In genomic region chr18:62590799-62591640, GRCh38 we compare ENCODE assay signal across 17 cellular contexts.
A peak's percentile ranks its signal among the peaks of the same experiment; 100 is the strongest.
DNase-seq lines count a peak whose midpoint lies in the region; ATAC-seq, FAIRE-seq and TF ChIP-seq lines count a peak whose summit lies in the region.
"Had no signal": no experiment of that assay in that cellular context is flagged by ENCODE, and none has a peak within 500 bp of the region (broad histone marks: within the 10 kb centered on the region; RNA-seq: fewer than 3 reads in every experiment).

No MANE protein-coding gene starts in this region.

- peak; percentile 78 to 80 for ATAC-seq in gastrocnemius medialis
- ATAC-seq in HG02763 (IDR thresholded peaks at IDR 0.05; ENCODE audit: unreplicated experiment) = no peak
- ATAC-seq: CD8-positive, alpha-beta T cell; Panc1 had no signal

- H3K4me3 Mint-ChIP-seq in Caco-2 (ENCODE audit: unreplicated experiment) = no peak overlapping the region
- H3K4me3 Mint-ChIP-seq: CD8-positive, alpha-beta T cell had no signal

- no peak overlapping the region for H3K27ac Mint-ChIP-seq in Caco-2 (ENCODE audit: unreplicated experiment)
- H3K27ac Mint-ChIP-seq: CD8-positive, alpha-beta T cell had no signal

- peaks cover 3 to 6% of the 10 kb centered on the region in 2 experiments for H3K27me3 ChIP-seq in endothelial cell of umbilical vein (ENCODE audit: control insufficient read depth in 2 of 2, insufficient read depth in 2 of 2, low read length in 2 of 2)
- peaks cover 0 to 6% (median 2%) of the 10 kb centered on the region in 3 donors for H3K27me3 ChIP-seq in gastrocnemius medialis
- H3K27me3 ChIP-seq in Caco-2 (replicated peaks; ENCODE audit: control insufficient read depth, insufficient read depth, low read length) = no peaks in the 10 kb centered on the region
- H3K27me3 ChIP-seq: BE2C had no signal

- H3K9me3 ChIP-seq in endothelial cell of umbilical vein (replicated peaks; ENCODE audit: control insufficient read depth, insufficient read depth, low read length) = no peaks in the 10 kb centered on the region
- no peaks in the 10 kb centered on the region for H3K9me3 ChIP-seq in gastrocnemius medialis
- H3K9me3 ChIP-seq in Caco-2 = no peaks in the 10 kb centered on the region
- H3K9me3 ChIP-seq: BE2C had no signal

- in situ Hi-C loops in gastrocnemius medialis (cut with MboI; ENCODE audit: low sequenced_read_pairs in 4 of 4) = loop anchor here in 3 of 4 donors (25.0 kb wide), 2 partner anchors 396 to 404 kb away; partner anchors contain the start of genes PIGN (in 1 of the 3) and RELCH (in 1 of the 3)

- no peaks in the 10 kb centered on the region for H3K36me3 Mint-ChIP-seq in Caco-2 (ENCODE audit: insufficient read depth, unreplicated experiment)
- H3K36me3 Mint-ChIP-seq: CD8-positive, alpha-beta T cell had no signal

- CTCF ChIA-PET in endothelial cell of umbilical vein (lab: Charles Lee) (interaction anchor here (0.8 to 1.9 kb wide), 2 partner anchors 354 to 391 kb away, joined by 3 to 5 read pairs; no protein-coding TSS in a partner anchor), Caco-2 (lab: Charles Lee) (no interaction called here)

- peak; percentile 50 for DNase-seq in activated CD8-positive, alpha-beta memory T cell treated with anti-CD3 and anti-CD28 coated beads for 24 hours
- no peak for DNase-seq in activated CD8-positive, alpha-beta memory T cell treated with anti-CD3 and anti-CD28 coated beads, Interleukin-2, amount 50 U/mL, for 4 hours
- DNase-seq in D721Med (ENCODE audit: insufficient read length, low spot score) (no peak), endothelial cell of umbilical vein (ENCODE audit: low read depth, low spot score) (no peak), gastrocnemius medialis (no peak), Caco-2 (no peak)
- DNase-seq: BE2C; CD8-positive, alpha-beta T cell; KBM-7; NCI-H1417 treated with DMSO at 0.1 percent for 48 hours; NCI-H1930; NCI-H2171; NCI-H526 treated with DMSO at 0.1 percent for 48 hours had no signal

- intact Hi-C loops in endothelial cell of umbilical vein (cut with micrococcal nuclease) (loop anchor here (10.0 kb wide), 1 partner anchor 724 kb away; the partner anchor contains the start of gene BCL2), gastrocnemius medialis (cut with DNase I; ENCODE audit: low total_unique reads) (no loop called here), Caco-2 (cut with micrococcal nuclease; ENCODE audit: unreplicated experiment) (no loop called here)

- H3K4me1 Mint-ChIP-seq in Caco-2 (ENCODE audit: low read depth, unreplicated experiment) = no peaks in the 10 kb centered on the region

- H3K36me3 ChIP-seq in endothelial cell of umbilical vein (ENCODE audit: control insufficient read depth in 2 of 2, extremely low read depth in 1 of 2, insufficient read depth in 2 of 2, low read length in 2 of 2) (no peaks in the 10 kb centered on the region), gastrocnemius medialis (no peaks in the 10 kb centered on the region), Caco-2 (ENCODE audit: control insufficient read depth, insufficient read depth, low read length) (no peaks in the 10 kb centered on the region)
- H3K36me3 ChIP-seq: BE2C had no signal

- H3K4me3 ChIP-seq in endothelial cell of umbilical vein (replicated peaks in 1 of 3; ENCODE audit: insufficient read depth in 1 of 3, low read depth in 1 of 3, low read length in 3 of 3) (no peak overlapping the region), gastrocnemius medialis (no peak overlapping the region), Caco-2 (ENCODE audit: low read depth, low read length) (no peak overlapping the region)

- H4K20me1 ChIP-seq in endothelial cell of umbilical vein (replicated peaks; ENCODE audit: control insufficient read depth, extremely low read depth, insufficient read depth, low read length) = no peaks in the 10 kb centered on the region

- dilution Hi-C loops in endothelial cell of umbilical vein (cut with MboI; ENCODE audit: extremely low pct_ligation_motif_present, low sequenced_read_pairs) = no loop called here

- TSS peak; percentile 8 for BruUV-seq in endothelial cell of umbilical vein (replicated peaks; lab: Mats Ljungman, UMichigan)
- no TSS peak for BruUV-seq in Caco-2 (replicated peaks; lab: Mats Ljungman, UMichigan)

- TF ChIP-seq CTCF in D721Med (IDR thresholded peaks at IDR 0.05; ENCODE audit: insufficient read depth, missing control alignments) (no peak), endothelial cell of umbilical vein (IDR thresholded peaks at IDR 0.05; ENCODE audit: extremely low read depth in 1 of 2, insufficient read depth in 1 of 2, low read depth in 1 of 2, low read length in 2 of 2) (no peak), gastrocnemius medialis (IDR thresholded peaks at IDR 0.05 in 4 of 5, conservative IDR thresholded peaks at IDR 0.05 in 1 of 5) (no peak), Caco-2 (IDR thresholded peaks at IDR 0.05; ENCODE audit: insufficient read depth in 1 of 2, low read depth in 1 of 2, low read length in 1 of 2, severe bottlenecking in 1 of 2, unreplicated experiment in 1 of 2) (no peak)

- POLR2A ChIA-PET in endothelial cell of umbilical vein (lab: Charles Lee) (no interaction called here), Caco-2 (lab: Charles Lee) (no interaction called here)

- H3K9ac ChIP-seq in endothelial cell of umbilical vein (replicated peaks; ENCODE audit: extremely low read depth, insufficient read depth, low read length) = no peak overlapping the region

- no peaks in the 10 kb centered on the region for H3K9me1 ChIP-seq in endothelial cell of umbilical vein (replicated peaks; ENCODE audit: control insufficient read depth, extremely low read depth, insufficient read depth, low read length)

- no peak overlapping the region for H2AFZ ChIP-seq in endothelial cell of umbilical vein (ENCODE audit: low read depth, low read length)

- H3K27ac ChIP-seq in endothelial cell of umbilical vein (ENCODE audit: insufficient read depth, low read depth, low read length) (no peak overlapping the region), gastrocnemius medialis (no peak overlapping the region)

- FAIRE-seq in D721Med (lab: Jason Lieb, UNC) (peak; percentile 38), endothelial cell of umbilical vein (lab: Jason Lieb, UNC) (no peak)
- FAIRE-seq: A204.1, H54 had no signal

- no peaks in the 10 kb centered on the region for H3K27me3 Mint-ChIP-seq in Caco-2 (ENCODE audit: insufficient read depth, unreplicated experiment)

- no peaks in the 10 kb centered on the region for H3K79me2 ChIP-seq in endothelial cell of umbilical vein (ENCODE audit: control insufficient read depth, insufficient read depth, low read length)

- TF ChIP-seq POLR2A in endothelial cell of umbilical vein (IDR thresholded peaks at IDR 0.05; ENCODE audit: low read depth, low read length) (no peak), gastrocnemius medialis (IDR thresholded peaks at IDR 0.05) (no peak)

- no peaks in the 10 kb centered on the region for H3K9me3 Mint-ChIP-seq in Caco-2 (ENCODE audit: unreplicated experiment)

- no peak overlapping the region for H3K4me2 ChIP-seq in endothelial cell of umbilical vein (ENCODE audit: insufficient read depth, low read length)

- H3K4me1 ChIP-seq in endothelial cell of umbilical vein (ENCODE audit: control insufficient read depth, extremely low read depth, insufficient read depth, low read length) (no peaks in the 10 kb centered on the region), gastrocnemius medialis (peaks cover 8 to 10% of the 10 kb centered on the region in 2 donors), Caco-2 (no peaks in the 10 kb centered on the region)
- H3K4me1 ChIP-seq: BE2C had no signal

TF ChIP-seq in endothelial cell of umbilical vein, 7 proteins besides CTCF, POLR2A, EP300 and RAD21:
- TF ChIP-seq POLR2AphosphoS5 (IDR thresholded peaks at IDR 0.05; ENCODE audit: insufficient read depth, low read depth, low read length) = no peak
